Comparison of ENCODE assay signal across 26 cellular contexts in genomic region chr9:97997330-97998276, GRCh38. TPM values are rescaled to one million over a fixed set of nuclear protein-coding genes. Genes with fewer than 3 reads are reported as not detected.
A peak's percentile ranks its signal among the peaks of the same experiment; 100 is the strongest.
DNase-seq lines count a peak whose midpoint lies in the region; ATAC-seq and TF ChIP-seq lines count a peak whose summit lies in the region.
"Had no signal": no experiment of that assay in that cellular context is flagged by ENCODE, and none has a peak within 500 bp of the region (broad histone marks: within the 10 kb centered on the region; RNA-seq: fewer than 3 reads in every experiment).

No MANE protein-coding gene starts in this region.

- no peak overlapping the region for H3K14ac ChIP-seq in trophoblast cell (ENCODE audit: low read length)

- H2AFZ ChIP-seq in trophoblast cell (ENCODE audit: insufficient read depth, low read length, poor library complexity) (no peak overlapping the region), PC-3 (ENCODE audit: low read length) (no peak overlapping the region)

- peaks cover 9 to 26% of the 10 kb centered on the region in 2 experiments for H3K36me3 ChIP-seq in trophoblast cell (ENCODE audit: control insufficient read depth in 1 of 2, insufficient read depth in 2 of 2, low read length in 2 of 2)
- H3K36me3 ChIP-seq in testis (ENCODE audit: low read depth, missing control alignments), result no peaks in the 10 kb centered on the region
- peaks cover 62% of the 10 kb centered on the region for H3K36me3 ChIP-seq in PC-3 (ENCODE audit: low read depth, low read length)

- no peak overlapping the region for H3K23ac ChIP-seq in trophoblast cell (ENCODE audit: low read length)

- H3F3A ChIP-seq in PC-3 (ENCODE audit: low read length, unreplicated experiment), result no peaks in the 10 kb centered on the region

- H3K27ac Mint-ChIP-seq in activated CD4-positive, alpha-beta memory T cell treated with anti-CD3 and anti-CD28 coated beads, Interleukin-2, amount 10 ng/mL, durations not matched to agents 7 days and 5 days, result peak overlapping the region; percentile 26
- H3K27ac Mint-ChIP-seq in activated CD4-positive, alpha-beta memory T cell treated with anti-CD3 and anti-CD28 coated beads for 36 hours, result no peak overlapping the region
- H3K27ac Mint-ChIP-seq in effector memory CD8-positive, alpha-beta T cell, result peak overlapping the region; percentile 68 to 74
- H3K27ac Mint-ChIP-seq: B cell had no signal

- peak overlapping the region; percentile 62 for H3K4ac ChIP-seq in trophoblast cell (ENCODE audit: low read depth, low read length)

- intact Hi-C loops in activated CD4-positive, alpha-beta memory T cell treated with anti-CD3 and anti-CD28 coated beads for 36 hours (cut with micrococcal nuclease), result no loop called here
- intact Hi-C loops in testis (cut with DNase I; ENCODE audit: low total_unique reads) (no loop called here), PC-3 (cut with micrococcal nuclease) (no loop called here)

- peaks cover 19% of the 10 kb centered on the region for H4K20me1 ChIP-seq in PC-3 (ENCODE audit: low read length)

- H3K4me3 Mint-ChIP-seq in activated CD4-positive, alpha-beta memory T cell treated with anti-CD3 and anti-CD28 coated beads, Interleukin-2, amount 10 ng/mL, durations not matched to agents 7 days and 5 days, result no peak overlapping the region
- H3K4me3 Mint-ChIP-seq in activated CD4-positive, alpha-beta memory T cell treated with anti-CD3 and anti-CD28 coated beads for 36 hours, result no peak overlapping the region
- no peak overlapping the region for H3K4me3 Mint-ChIP-seq in effector memory CD8-positive, alpha-beta T cell
- H3K4me3 Mint-ChIP-seq: activated T-helper 1 cell treated with anti-CD3 and anti-CD28 coated beads, Interleukin-12 subunit alpha, Interleukin-12 subunit beta, Interleukin-2, Interleukin-4 antibody, amounts not matched to agents 30 ng/mL and 10 ng/mL and 1 ng/mL, durations not matched to agents 14 hours and 24 hours and 36 hours; B cell; T-helper 2 cell treated with Interferon-gamma antibody and Interleukin-4, amounts not matched to agents 5 μg/mL and 100 μg/mL, for 36 hours had no signal

- no peak for TF ChIP-seq POLR2A in NB4 (IDR thresholded peaks at IDR 0.05; ENCODE audit: extremely low read depth, insufficient read length)
- no peak for TF ChIP-seq POLR2A in testis (IDR thresholded peaks at IDR 0.05)

- CTCF ChIA-PET in activated CD4-positive, alpha-beta memory T cell treated with anti-CD3 and anti-CD28 coated beads, Interleukin-2, amount 10 ng/mL, durations not matched to agents 7 days and 5 days (lab: Charles Lee), result interaction anchor here (0.5 to 3.3 kb wide), 7 partner anchors 8 to 118 kb away, joined by 3 to 9 read pairs (median 5); partner anchors contain the start of gene ANP32B
- CTCF ChIA-PET in activated CD4-positive, alpha-beta memory T cell treated with anti-CD3 and anti-CD28 coated beads for 36 hours (lab: Charles Lee), result interaction anchor here (1.1 to 2.1 kb wide), 6 partner anchors 9 to 108 kb away, joined by 3 to 7 read pairs (median 5); partner anchors contain the start of gene TRMO
- CTCF ChIA-PET in PC-3 (lab: Charles Lee), result no interaction called here

- no peak overlapping the region for H2BK120ac ChIP-seq in trophoblast cell (ENCODE audit: insufficient read depth, low read length, poor library complexity)

- DNase-seq in activated CD4-positive, alpha-beta memory T cell treated with anti-CD3 and anti-CD28 coated beads, Interleukin-2, amount 10 ng/mL, durations not matched to agents 7 days and 5 days, result no peak
- DNase-seq in activated CD4-positive, alpha-beta memory T cell treated with anti-CD3 and anti-CD28 coated beads for 36 hours, result no peak
- DNase-seq in NB4 (ENCODE audit: low read depth), result peak; percentile 35
- DNase-seq in effector memory CD8-positive, alpha-beta T cell, result no peak
- no peak for DNase-seq in trophoblast cell
- no peak for DNase-seq in testis
- no peak for DNase-seq in PC-3
- no peak for DNase-seq in NCI-H1436 (lab: John Stamatoyannopoulos, UW)
- DNase-seq: activated CD4-positive, alpha-beta T cell treated with anti-CD3 and anti-CD28 coated beads for 4 hours; cerebellar nuclear complex; DMS79 treated with DMSO at 0.1 percent for 48 hours; effector CD4-positive, alpha-beta T cell; erythroblast; mucosa of descending colon; NCI-H1092 treated with DMSO at 0.1 percent for 48 hours; NCI-H1930; NCI-H2227 treated with DMSO at 0.1 percent for 48 hours; NCI-H774; stimulated activated CD8-positive, alpha-beta memory T cell treated with anti-CD3 and anti-CD28 coated beads, Interleukin-4, amount 100 ng/mL, for 48 hours had no signal

- peaks cover 48% of the 10 kb centered on the region for H3K4me1 Mint-ChIP-seq in activated CD4-positive, alpha-beta memory T cell treated with anti-CD3 and anti-CD28 coated beads, Interleukin-2, amount 10 ng/mL, durations not matched to agents 7 days and 5 days
- H3K4me1 Mint-ChIP-seq in activated CD4-positive, alpha-beta memory T cell treated with anti-CD3 and anti-CD28 coated beads for 36 hours (ENCODE audit: low read depth), result peaks cover 41% of the 10 kb centered on the region
- H3K4me1 Mint-ChIP-seq in effector memory CD8-positive, alpha-beta T cell (ENCODE audit: low read depth in 2 of 2), result peaks cover 17 to 46% of the 10 kb centered on the region in 2 donors

- H3K27me3 Mint-ChIP-seq in activated CD4-positive, alpha-beta memory T cell treated with anti-CD3 and anti-CD28 coated beads, Interleukin-2, amount 10 ng/mL, durations not matched to agents 7 days and 5 days, result no peaks in the 10 kb centered on the region
- no peaks in the 10 kb centered on the region for H3K27me3 Mint-ChIP-seq in activated CD4-positive, alpha-beta memory T cell treated with anti-CD3 and anti-CD28 coated beads for 36 hours
- H3K27me3 Mint-ChIP-seq in effector memory CD8-positive, alpha-beta T cell, result no peaks in the 10 kb centered on the region
- H3K27me3 Mint-ChIP-seq: B cell had no signal

- H4K12ac ChIP-seq in trophoblast cell (ENCODE audit: low read depth, low read length), result no peak overlapping the region

- H4K8ac ChIP-seq in trophoblast cell (ENCODE audit: low read depth, low read length), result no peak overlapping the region

- no peak overlapping the region for H3K27ac ChIP-seq in trophoblast cell (ENCODE audit: low read depth, low read length)
- H3K27ac ChIP-seq in testis, result no peak overlapping the region
- no peak overlapping the region for H3K27ac ChIP-seq in PC-3 (ENCODE audit: low read length)
- H3K27ac ChIP-seq: gastroesophageal sphincter had no signal

- H3K9ac ChIP-seq in trophoblast cell (ENCODE audit: low read length) (no peak overlapping the region), PC-3 (ENCODE audit: low read length) (no peak overlapping the region)

- H3K4me3 ChIP-seq in NB4 (ENCODE audit: low read depth, low read length) (no peak overlapping the region), trophoblast cell (ENCODE audit: low read depth, low read length) (no peak overlapping the region), testis (no peak overlapping the region), PC-3 (ENCODE audit: low read length) (no peak overlapping the region)
- H3K4me3 ChIP-seq: gastroesophageal sphincter, GM12878, mucosa of descending colon had no signal

- no CpG with 5 or more reads among the region's 3 CpGs for WGBS in trophoblast cell (ENCODE audit: extremely low coverage, insufficient coverage, insufficient read length)
- WGBS in testis, 2 donors, result 80 to 83% methylated on average over 3 of the region's 3 CpGs

- H3K4me2 ChIP-seq in trophoblast cell (ENCODE audit: low read length) (no peak overlapping the region), PC-3 (ENCODE audit: low read length) (no peak overlapping the region)

- no TSS peak for BruUV-seq in PC-3 (replicated peaks; lab: Mats Ljungman, UMichigan)

- H3K79me2 ChIP-seq in trophoblast cell (ENCODE audit: control insufficient read depth, insufficient read depth, low read length, poor library complexity) (peaks cover 3% of the 10 kb centered on the region), PC-3 (ENCODE audit: low read length) (peaks cover 84% of the 10 kb centered on the region)

- no peak for ATAC-seq in effector memory CD8-positive, alpha-beta T cell (replicated peaks)
- ATAC-seq in PC-3, result no peak
- ATAC-seq: activated naive CD4-positive, alpha-beta T cell treated with anti-CD3 and anti-CD28 coated beads, Interleukin-2, amount 50 U/mL, for 72 hours; gastroesophageal sphincter; GM12878; mucosa of descending colon had no signal

- H3K9me3 ChIP-seq in trophoblast cell (ENCODE audit: insufficient read depth, low read depth, low read length) (no peaks in the 10 kb centered on the region), testis (no peaks in the 10 kb centered on the region), PC-3 (ENCODE audit: low read length) (no peaks in the 10 kb centered on the region)
- H3K9me3 ChIP-seq: gastroesophageal sphincter, mucosa of descending colon had no signal

- H3K18ac ChIP-seq in trophoblast cell (ENCODE audit: low read length), result no peak overlapping the region

- H2BK12ac ChIP-seq in trophoblast cell (ENCODE audit: low read length), result no peak overlapping the region

- TF ChIP-seq CTCF in NB4 (IDR thresholded peaks at IDR 0.05; ENCODE audit: low read depth, low read length), result no peak
- no peak for TF ChIP-seq CTCF in testis (IDR thresholded peaks at IDR 0.05)
- no peak for TF ChIP-seq CTCF in PC-3 (conservative IDR thresholded peaks at IDR 0.05; ENCODE audit: low read depth, low read length)

- POLR2A ChIA-PET in activated CD4-positive, alpha-beta memory T cell treated with anti-CD3 and anti-CD28 coated beads, Interleukin-2, amount 10 ng/mL, durations not matched to agents 7 days and 5 days (lab: Charles Lee), result interaction anchor here (0.6 to 14.1 kb wide), 8 partner anchors 9 to 59 kb away, joined by 3 to 168 read pairs (median 3); partner anchors contain the start of genes ANP32B and NANS
- POLR2A ChIA-PET in activated CD4-positive, alpha-beta memory T cell treated with anti-CD3 and anti-CD28 coated beads for 36 hours (lab: Charles Lee), result interaction anchor here (0.8 to 1.8 kb wide), 4 partner anchors 10 to 20 kb away, joined by 3 to 8 read pairs (median 5); no protein-coding TSS in a partner anchor
- POLR2A ChIA-PET in PC-3 (lab: Charles Lee; ENCODE audit: unreplicated experiment), result no interaction called here

- H2BK5ac ChIP-seq in trophoblast cell (ENCODE audit: low read depth, low read length, poor library complexity), result no peak overlapping the region

- peaks cover 72% of the 10 kb centered on the region for H3K36me3 Mint-ChIP-seq in activated CD4-positive, alpha-beta memory T cell treated with anti-CD3 and anti-CD28 coated beads, Interleukin-2, amount 10 ng/mL, durations not matched to agents 7 days and 5 days (ENCODE audit: low read depth)
- H3K36me3 Mint-ChIP-seq in activated CD4-positive, alpha-beta memory T cell treated with anti-CD3 and anti-CD28 coated beads for 36 hours, result peaks cover 54% of the 10 kb centered on the region
- peaks cover 59% of the 10 kb centered on the region for H3K36me3 Mint-ChIP-seq in effector memory CD8-positive, alpha-beta T cell (ENCODE audit: insufficient read depth)

- no peak overlapping the region for H4K91ac ChIP-seq in trophoblast cell (ENCODE audit: low read depth, low read length)

- no peaks in the 10 kb centered on the region for H3K9me3 Mint-ChIP-seq in activated CD4-positive, alpha-beta memory T cell treated with anti-CD3 and anti-CD28 coated beads, Interleukin-2, amount 10 ng/mL, durations not matched to agents 7 days and 5 days
- no peaks in the 10 kb centered on the region for H3K9me3 Mint-ChIP-seq in activated CD4-positive, alpha-beta memory T cell treated with anti-CD3 and anti-CD28 coated beads for 36 hours
- no peaks in the 10 kb centered on the region for H3K9me3 Mint-ChIP-seq in effector memory CD8-positive, alpha-beta T cell
- H3K9me3 Mint-ChIP-seq: activated naive CD4-positive, alpha-beta T cell treated with anti-CD3 and anti-CD28 coated beads, Interleukin-2, amount 50 U/mL, for 72 hours; activated T-helper 1 cell treated with anti-CD3 and anti-CD28 coated beads, Interleukin-12 subunit alpha, Interleukin-12 subunit beta, Interleukin-2, Interleukin-4 antibody, amounts not matched to agents 30 ng/mL and 10 ng/mL and 1 ng/mL, durations not matched to agents 14 hours and 24 hours and 36 hours; T-helper 2 cell treated with Interferon-gamma antibody and Interleukin-4, amounts not matched to agents 5 μg/mL and 100 μg/mL, for 36 hours had no signal

- H3K79me1 ChIP-seq in trophoblast cell (ENCODE audit: low read length), result no peaks in the 10 kb centered on the region

- no peak overlapping the region for H2AK5ac ChIP-seq in trophoblast cell (ENCODE audit: low read length)

- H3K27me3 ChIP-seq in trophoblast cell (ENCODE audit: insufficient read depth, low read length) (no peaks in the 10 kb centered on the region), testis (no peaks in the 10 kb centered on the region), PC-3 (ENCODE audit: low read length) (no peaks in the 10 kb centered on the region)
- H3K27me3 ChIP-seq: gastroesophageal sphincter had no signal

- H3K4me1 ChIP-seq in trophoblast cell (ENCODE audit: control insufficient read depth in 1 of 2, insufficient read depth in 2 of 2, low read length in 2 of 2) (no peaks in the 10 kb centered on the region), testis (no peaks in the 10 kb centered on the region), PC-3 (ENCODE audit: insufficient read depth, low read length) (no peaks in the 10 kb centered on the region)

- no peaks in the 10 kb centered on the region for H3K9me2 ChIP-seq in PC-3 (replicated peaks; ENCODE audit: low read length)

RNA-seq across cellular contexts. Expression of gene ANP32B, which starts 14.5 kb away (rescaled TPM):
- total RNA-seq in activated CD4-positive, alpha-beta memory T cell treated with anti-CD3 and anti-CD28 coated beads, Interleukin-2, amount 10 ng/mL, durations not matched to agents 7 days and 5 days, result 100 to 1,000 TPM; 317 to 335 TPM
- 100 to 1,000 TPM; 352 to 358 TPM for total RNA-seq in activated CD4-positive, alpha-beta memory T cell treated with anti-CD3 and anti-CD28 coated beads for 36 hours
- 178 and 179 TPM in 2 replicates for polyA plus RNA-seq in trophoblast cell (2013)
- total RNA-seq in testis, result 10 to 100 TPM; 33.8 to 54.3 TPM
- polyA plus RNA-seq in testis (ENCODE audit: insufficient read depth, low read depth, low replicate concordance), result 89.6 TPM
- 14.8 and 32.6 TPM in 2 replicates for total RNA-seq in PC-3 (2014; rRNA removed)

RNA-seq across cellular contexts. Expression of gene NANS, which starts 58.9 kb away (rescaled TPM):
- total RNA-seq in activated CD4-positive, alpha-beta memory T cell treated with anti-CD3 and anti-CD28 coated beads, Interleukin-2, amount 10 ng/mL, durations not matched to agents 7 days and 5 days, result 10 to 100 TPM; 46.1 to 47.3 TPM
- total RNA-seq in activated CD4-positive, alpha-beta memory T cell treated with anti-CD3 and anti-CD28 coated beads for 36 hours, result 10 to 100 TPM; 48.4 to 51.9 TPM
- polyA plus RNA-seq in trophoblast cell (2013), result 79.6 and 80.2 TPM in 2 replicates
- total RNA-seq in testis (10 to 100 TPM; 66.5 to 82.5 TPM), PC-3 (2014; rRNA removed) (93.0 and 94.8 TPM in 2 replicates)
- 34.7 TPM for polyA plus RNA-seq in testis (ENCODE audit: insufficient read depth, low read depth, low replicate concordance)

RNA-seq across cellular contexts. Expression of gene HEMGN, which starts 59.6 kb away (rescaled TPM):
- total RNA-seq in activated CD4-positive, alpha-beta memory T cell treated with anti-CD3 and anti-CD28 coated beads, Interleukin-2, amount 10 ng/mL, durations not matched to agents 7 days and 5 days, result under 1 TPM; 0.53 to 0.83 TPM
- total RNA-seq in activated CD4-positive, alpha-beta memory T cell treated with anti-CD3 and anti-CD28 coated beads for 36 hours, result under 1 TPM; 0.69 to 0.99 TPM
- not detected in 2 replicates for polyA plus RNA-seq in trophoblast cell (2013)
- 10 to 100 TPM; 11.8 to 43.5 TPM for total RNA-seq in testis
- polyA plus RNA-seq in testis (ENCODE audit: insufficient read depth, low read depth, low replicate concordance), result 22.2 TPM
- not detected in 2 replicates for total RNA-seq in PC-3 (2014; rRNA removed)
- total RNA-seq: B cell, gastroesophageal sphincter, mucosa of descending colon had no signal
- polyA plus RNA-seq: neural cell had no signal

Comparison
In these comparisons a context has a peak if more than half of its experiments do, and no peak if none do; other contexts are left out.
1. RNA of gene HEMGN, which starts 59.6 kb away (total RNA-seq): 11.8 to 43.5 TPM in testis; 0.69 to 0.99 TPM in activated CD4-positive, alpha-beta memory T cell treated with anti-CD3 and anti-CD28 coated beads for 36 hours, 0.53 to 0.83 TPM in activated CD4-positive, alpha-beta memory T cell treated with anti-CD3 and anti-CD28 coated beads, Interleukin-2, amount 10 ng/mL, durations not matched to agents 7 days and 5 days and not detected in PC-3; every median in the first group is over 4 times any median in the second.